In genomic region chrX:38352362-38352761, GRCh38 we compare ENCODE assay signal across 17 cellular contexts. TPM values are rescaled to one million over a fixed set of nuclear protein-coding genes. Genes with fewer than 3 reads are reported as not detected.
DNase-seq lines count a peak whose midpoint lies in the region; ATAC-seq, FAIRE-seq and TF ChIP-seq lines count a peak whose summit lies in the region.
"Had no signal": no experiment of that assay in that cellular context is flagged by ENCODE, and none has a peak within 500 bp of the region (broad histone marks: within the 10 kb centered on the region; RNA-seq: fewer than 3 reads in every experiment).

OTC (plus strand) TSS chrX:38352604; CDS start chrX:38352697, 93 bp downstream.

- WGBS in right lobe of liver (ENCODE audit: insufficient coverage, low coverage, low lambda C conversion rate, missing lambda C conversion rate), result 38% methylated on average over 4 of the region's 4 CpGs
- 15 to 54% (median 29%) methylated on average over 4 of the region's 4 CpGs for WGBS in small intestine, 3 donors

- no peak for FAIRE-seq in small intestine (lab: Jason Lieb, UNC)
- FAIRE-seq: A549, H1 had no signal

- TF ChIP-seq CTCF in Peyer's patch (IDR thresholded peaks at IDR 0.05), result no peak
- no peak for TF ChIP-seq CTCF in right lobe of liver (IDR thresholded peaks at IDR 0.05)

- DNase-seq in Peyer's patch, result no peak
- DNase-seq in left colon, result no peak
- DNase-seq in right lobe of liver, result peak in 1 of 3 donors; percentile 44
- DNase-seq in small intestine, result peak; percentile 63
- DNase-seq in Right ventricle myocardium superior, result no peak
- DNase-seq in MG63, result no peak
- DNase-seq: CD4-positive, alpha-beta memory T cell; DMS79 treated with DMSO at 0.1 percent for 48 hours; GF-D8; H9 had no signal

- TF ChIP-seq POLR2A in Peyer's patch (IDR thresholded peaks at IDR 0.05) (no peak), right lobe of liver (IDR thresholded peaks at IDR 0.05) (no peak)

- H3K27me3 ChIP-seq in Peyer's patch (no peaks in the 10 kb centered on the region), right lobe of liver (no peaks in the 10 kb centered on the region), small intestine (ENCODE audit: control insufficient read depth in 2 of 2, insufficient read depth in 2 of 2, low read length in 2 of 2) (no peaks in the 10 kb centered on the region), MG63 (no peaks in the 10 kb centered on the region)
- H3K27me3 ChIP-seq: BLaER1 had no signal

- peak; percentile 89 for ATAC-seq in left colon
- peak; percentile 64 to 88 (median 77) for ATAC-seq in right lobe of liver
- no peak for ATAC-seq in Right ventricle myocardium superior (ENCODE audit: poor library complexity)
- no peak for ATAC-seq in GM19395 (IDR thresholded peaks at IDR 0.05; ENCODE audit: unreplicated experiment)
- ATAC-seq: A549 had no signal

- H3K36me3 ChIP-seq in Peyer's patch (no peaks in the 10 kb centered on the region), right lobe of liver (no peaks in the 10 kb centered on the region), small intestine (ENCODE audit: control insufficient read depth in 2 of 2, insufficient read depth in 2 of 2, low read length in 2 of 2) (no peaks in the 10 kb centered on the region), MG63 (no peaks in the 10 kb centered on the region)
- H3K36me3 ChIP-seq: BLaER1 had no signal

- peak within 1 kb of the TSS in 2 of 4 donors; percentile 37 to 47 for H3K4me3 ChIP-seq in Peyer's patch
- peak within 1 kb of the TSS; percentile 3 to 56 (median 31) for H3K4me3 ChIP-seq in right lobe of liver
- H3K4me3 ChIP-seq in small intestine (ENCODE audit: low read depth in 1 of 2, low read length in 2 of 2), result peak within 1 kb of the TSS in 1 of 2 donors; percentile 45
- no peak within 1 kb of the TSS for H3K4me3 ChIP-seq in MG63
- H3K4me3 ChIP-seq: A549, BLaER1 had no signal

- intact Hi-C loops in left colon (cut with DNase I, micrococcal nuclease) (no loop called here), right lobe of liver (cut with DNase I) (no loop called here), Right ventricle myocardium superior (cut with DNase I) (no loop called here)

- no peaks in the 10 kb centered on the region for H3K9me3 ChIP-seq in Peyer's patch
- H3K9me3 ChIP-seq in right lobe of liver, result no peaks in the 10 kb centered on the region
- H3K9me3 ChIP-seq in small intestine (ENCODE audit: control insufficient read depth, low read depth), result no peaks in the 10 kb centered on the region
- H3K9me3 ChIP-seq in MG63, result no peaks in the 10 kb centered on the region
- H3K9me3 ChIP-seq: A549, BLaER1 had no signal

- H3K4me1 ChIP-seq in Peyer's patch, result no peaks in the 10 kb centered on the region
- H3K4me1 ChIP-seq in right lobe of liver, result peaks cover 0 to 6% (median 0%) of the 10 kb centered on the region in 4 donors
- no peaks in the 10 kb centered on the region for H3K4me1 ChIP-seq in small intestine (ENCODE audit: control insufficient read depth in 2 of 2, insufficient read depth in 1 of 2, low read depth in 1 of 2, low read length in 1 of 2)
- H3K4me1 ChIP-seq: A549, BLaER1 had no signal

- peak within 1 kb of the TSS in 1 of 4 donors; percentile 64 for H3K27ac ChIP-seq in Peyer's patch
- peak within 1 kb of the TSS; percentile 28 to 61 (median 56) for H3K27ac ChIP-seq in right lobe of liver
- peak within 1 kb of the TSS; percentile 32 to 45 for H3K27ac ChIP-seq in small intestine (ENCODE audit: low read depth in 1 of 2, low read length in 1 of 2)
- H3K27ac ChIP-seq: 22Rv1, A549, BLaER1 had no signal

RNA-seq across cellular contexts. Expression of gene OTC, which starts in this region (rescaled TPM):
- 10 to 100 TPM; 30.5 to 70.6 (median 46.5) TPM for total RNA-seq in Peyer's patch
- total RNA-seq in left colon, result 1 to 10 TPM; 1.5 to 5.8 TPM
- total RNA-seq in right lobe of liver, result 100 to 1,000 TPM in 2 of 6 experiments, 10 to 100 TPM in 4; 84.6 to 212 (median 95.5) TPM
- polyA plus RNA-seq in small intestine, result 100 to 1,000 TPM in 1 of 3 donors, 10 to 100 TPM in 2; 65.4 to 130 (median 75.6) TPM
- not detected for total RNA-seq in Right ventricle myocardium superior
- not detected in 2 replicates for total RNA-seq in MG63 (2014; rRNA removed; shearing (Covaris generic); ENCODE audit: low replicate concordance)
- total RNA-seq: CD4-positive, alpha-beta memory T cell; H1; H9; HT-29 had no signal
- polyA plus RNA-seq: A549; CD14-positive monocyte; CD4-positive, alpha-beta memory T cell; H1 had no signal

Comparison
In these comparisons a context has a peak if more than half of its experiments do, and no peak if none do; other contexts are left out.
1. RNA of gene OTC (total RNA-seq): 84.6 to 212 TPM in right lobe of liver and 30.5 to 70.6 TPM in Peyer's patch; 1.5 to 5.8 TPM in left colon, not detected in Right ventricle myocardium superior (single experiment) and not detected in MG63; every median in the first group is over 4 times any median in the second.
2. ATAC-seq: peak in left colon (single experiment) and right lobe of liver (4 of 4); none in Right ventricle myocardium superior (single experiment) and GM19395 (single experiment).